Comparison of ENCODE assay signal across 33 cellular contexts in the genomic region with DNA sequence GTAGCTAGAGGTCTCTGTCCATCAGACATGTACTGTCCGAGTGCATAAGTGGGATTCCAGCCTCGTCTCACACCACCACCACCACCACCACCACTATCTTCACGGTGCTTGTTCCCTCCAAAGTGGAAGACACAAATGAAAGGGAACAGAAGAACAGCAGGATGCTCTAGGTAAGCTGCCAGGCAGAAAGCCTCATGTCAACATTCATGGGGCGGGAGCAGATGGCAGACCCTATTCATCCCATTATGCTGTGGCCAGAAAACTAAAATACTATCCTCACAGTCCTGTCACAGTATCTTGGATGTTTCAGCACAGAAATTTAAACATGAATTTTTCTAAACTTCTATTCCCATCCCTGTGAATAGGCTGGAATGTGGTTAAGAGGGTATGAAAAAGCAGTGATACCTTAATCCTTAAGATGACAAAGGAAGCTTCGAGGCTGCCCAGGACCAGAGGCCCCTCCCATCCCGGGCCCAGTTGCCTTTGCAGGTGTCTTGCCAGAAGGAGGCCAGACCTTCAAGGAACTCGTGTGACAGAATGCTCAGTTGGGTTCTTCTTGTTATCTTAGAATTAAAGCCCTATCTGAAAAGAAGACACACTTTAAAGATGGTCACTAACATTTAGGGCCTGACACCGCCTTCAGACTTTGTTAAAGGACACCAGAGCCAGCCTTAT. TPM values are rescaled to one million over a fixed set of nuclear protein-coding genes. Genes with fewer than 3 reads are reported as not detected.
"Had no signal": no experiment of that assay in that cellular context is flagged by ENCODE, and none has a peak within 500 bp of the region (broad histone marks: within the 10 kb centered on the region; RNA-seq: fewer than 3 reads in every experiment).

No MANE protein-coding gene starts in this region.

- ATAC-seq: activated CD4-positive, alpha-beta T cell treated with anti-CD3 and anti-CD28 coated beads for 36 hours; activated CD8-positive, alpha-beta memory T cell treated with anti-CD3 and anti-CD28 coated beads, Interleukin-2, amount 10 ng/mL, durations not matched to agents 7 days and 5 days; activated CD8-positive, alpha-beta T cell treated with anti-CD3 and anti-CD28 coated beads, Interleukin-2, amount 10 ng/mL, durations not matched to agents 7 days and 5 days; foreskin keratinocyte; gastrocnemius medialis; heart right ventricle had no signal

- DNase-seq: activated CD4-positive, alpha-beta memory T cell treated with anti-CD3 and anti-CD28 coated beads for 36 hours; activated CD4-positive, alpha-beta T cell treated with anti-CD3 and anti-CD28 coated beads for 36 hours; activated CD4-positive, alpha-beta T cell treated with anti-CD3 and anti-CD28 coated beads, Interleukin-2, amount 10 ng/mL, durations not matched to agents 24 days and 14 days; activated CD4-positive, CD25-positive, alpha-beta regulatory T cell; activated CD4-positive, CD25-positive, alpha-beta regulatory T cell treated with anti-CD3 and anti-CD28 coated beads, Interleukin-2, amount 50 U/mL, for 72 hours; activated CD8-positive, alpha-beta memory T cell treated with anti-CD3 and anti-CD28 coated beads, Interleukin-2, amount 10 ng/mL, durations not matched to agents 7 days and 5 days; activated CD8-positive, alpha-beta memory T cell treated with anti-CD3 and anti-CD28 coated beads, Interleukin-2, amount 50 U/mL, for 4 hours; activated CD8-positive, alpha-beta T cell treated with anti-CD3 and anti-CD28 coated beads, Interleukin-2, amount 10 ng/mL, durations not matched to agents 7 days and 5 days; activated effector memory CD4-positive, alpha-beta T cell treated with anti-CD3 and anti-CD28 coated beads, Interleukin-2, amount 50 U/mL, for 16 hours; activated naive CD4-positive, alpha-beta T cell treated with anti-CD3 and anti-CD28 coated beads, Interleukin-2, amount 10 ng/mL, durations not matched to agents 7 days and 5 days; activated T-cell treated with anti-CD3 and anti-CD28 coated beads, Interleukin-2, amount 50 U/mL, for 1 hour; activated T-cell treated with anti-CD3 and anti-CD28 coated beads, Interleukin-2, amount 50 U/mL, for 48 hours; amniotic stem cell; anterior cingulate cortex; brain microvascular endothelial cell; colonic mucosa; effector memory CD4-positive, alpha-beta T cell; erythroblast; foreskin keratinocyte; gastrocnemius medialis; glutamatergic neuron; heart right ventricle; T-helper 2 cell had no signal

RNA-seq across cellular contexts. Expression of gene APCS, which starts 24.7 kb away (rescaled TPM):
- total RNA-seq: activated CD4-positive, alpha-beta memory T cell treated with anti-CD3 and anti-CD28 coated beads for 36 hours; activated CD4-positive, alpha-beta T cell treated with anti-CD3 and anti-CD28 coated beads for 36 hours; activated CD4-positive, alpha-beta T cell treated with anti-CD3 and anti-CD28 coated beads, Interleukin-2, amount 10 ng/mL, durations not matched to agents 24 days and 14 days; activated CD8-positive, alpha-beta memory T cell treated with anti-CD3 and anti-CD28 coated beads for 36 hours; activated CD8-positive, alpha-beta memory T cell treated with anti-CD3 and anti-CD28 coated beads, Interleukin-2, amount 10 ng/mL, durations not matched to agents 7 days and 5 days; activated CD8-positive, alpha-beta T cell treated with anti-CD3 and anti-CD28 coated beads, Interleukin-2, amount 10 ng/mL, durations not matched to agents 7 days and 5 days; activated T-helper 1 cell treated with anti-CD3 and anti-CD28 coated beads, Interleukin-12 subunit alpha, Interleukin-12 subunit beta, Interleukin-2, Interleukin-4 antibody, amounts not matched to agents 30 ng/mL and 10 ng/mL and 1 ng/mL, durations not matched to agents 14 hours and 24 hours and 36 hours; activated T-helper 2 cell treated with anti-CD3 and anti-CD28 coated beads, Interferon-gamma antibody, Interleukin-2, Interleukin-4, amounts not matched to agents 10 μg/mL and 5 μg/mL and 100 μg/mL, durations not matched to agents 14 hours and 24 hours and 36 hours; astrocyte; bronchial epithelial cell; cardiac septum; dorsolateral prefrontal cortex; esophagus muscularis mucosa; foreskin keratinocyte; heart right ventricle; hepatocyte; T-helper 1 cell treated with Interleukin-12 subunit alpha and Interleukin-12 subunit beta and Interleukin-4 antibody, amounts not matched to agents 30 ng/mL and 1 ng/mL, for 36 hours had no signal
